15 cellular contexts compared by ENCODE assay signal in genomic region chr18:28905509-28905908, GRCh38.
A peak's percentile ranks its signal among the peaks of the same experiment; 100 is the strongest.
DNase-seq lines count a peak whose midpoint lies in the region; ATAC-seq, FAIRE-seq and TF ChIP-seq lines count a peak whose summit lies in the region.
"Had no signal": no experiment of that assay in that cellular context is flagged by ENCODE, and none has a peak within 500 bp of the region (broad histone marks: within the 10 kb centered on the region; RNA-seq: fewer than 3 reads in every experiment).

No MANE protein-coding gene starts in this region.

- no peaks in the 10 kb centered on the region for H3K9me3 ChIP-seq in body of pancreas
- H3K9me3 ChIP-seq: lower lobe of right lung had no signal

- no peaks in the 10 kb centered on the region for H3K4me1 ChIP-seq in body of pancreas
- H3K4me1 ChIP-seq: lower lobe of right lung had no signal

- no peak for TF ChIP-seq CTCF in epithelial cell of esophagus (IDR thresholded peaks at IDR 0.05; ENCODE audit: insufficient read depth, low read depth, low read length, missing control alignments)
- no peak for TF ChIP-seq CTCF in body of pancreas (IDR thresholded peaks at IDR 0.05)

- H3K4me3 ChIP-seq in epithelial cell of esophagus (ENCODE audit: low read length): no peak overlapping the region
- H3K4me3 ChIP-seq in body of pancreas: no peak overlapping the region
- H3K4me3 ChIP-seq: lower lobe of right lung had no signal

- H3K36me3 ChIP-seq in body of pancreas (replicated peaks in 1 of 2; ENCODE audit: insufficient read depth in 1 of 2, low read depth in 2 of 2): no peaks in the 10 kb centered on the region
- H3K36me3 ChIP-seq: lower lobe of right lung had no signal

- peak; percentile 0 for DNase-seq in H54 (ENCODE audit: insufficient read length, low spot score)
- DNase-seq in RKO (ENCODE audit: low spot score): peak; percentile 2
- peak; percentile 53 for DNase-seq in epithelial cell of esophagus (ENCODE audit: low read depth)
- DNase-seq in pulmonary artery endothelial cell (ENCODE audit: low read depth, low spot score): peak; percentile 22
- DNase-seq in NCI-H1694 treated with DMSO at 0.1 percent for 48 hours (lab: John Stamatoyannopoulos, UW): no peak
- DNase-seq in body of pancreas: no peak
- no peak for DNase-seq in retina
- DNase-seq: activated naive CD4-positive, alpha-beta T cell treated with Interleukin-2 at 50 U/mL for 16 hours; caudate nucleus; lower lobe of right lung; NCI-H1092 treated with DMSO at 0.1 percent for 48 hours; NCI-H446 treated with DMSO at 0.1 percent for 48 hours; small intestine had no signal

- peak; percentile 75 for FAIRE-seq in H54 (lab: Jason Lieb, UNC)
- FAIRE-seq: endometrium, small intestine had no signal

- TF ChIP-seq POLR2A in H54 (IDR thresholded peaks at IDR 0.05; ENCODE audit: low read depth, low read length) (no peak), body of pancreas (IDR thresholded peaks at IDR 0.05) (no peak)

- no peaks in the 10 kb centered on the region for H3K27me3 ChIP-seq in body of pancreas

- ATAC-seq in activated CD4-positive, CD25-positive, alpha-beta regulatory T cell treated with anti-CD3 and anti-CD28 coated beads, Interleukin-2, amount 50 U/mL, for 24 hours: no peak
- no peak for ATAC-seq in body of pancreas
- ATAC-seq: lower lobe of right lung had no signal

- intact Hi-C loops in body of pancreas (cut with DNase I): no loop called here

- 26 to 40% methylated on average over 1 of the region's 1 CpG for WGBS in body of pancreas, 2 donors

- no peak overlapping the region for H3K27ac ChIP-seq in body of pancreas
- H3K27ac ChIP-seq: lower lobe of right lung had no signal

Comparison
In these comparisons a context has a peak if more than half of its experiments do, and no peak if none do; other contexts are left out.
1. DNase-seq: peak in H54 (single experiment), RKO (single experiment), epithelial cell of esophagus (single experiment) and pulmonary artery endothelial cell (single experiment); none in NCI-H1694 treated with DMSO at 0.1 percent for 48 hours (single experiment), body of pancreas (0 of 4) and retina (single experiment).